ENCODE assay signal across 8 cellular contexts in the genomic region with DNA sequence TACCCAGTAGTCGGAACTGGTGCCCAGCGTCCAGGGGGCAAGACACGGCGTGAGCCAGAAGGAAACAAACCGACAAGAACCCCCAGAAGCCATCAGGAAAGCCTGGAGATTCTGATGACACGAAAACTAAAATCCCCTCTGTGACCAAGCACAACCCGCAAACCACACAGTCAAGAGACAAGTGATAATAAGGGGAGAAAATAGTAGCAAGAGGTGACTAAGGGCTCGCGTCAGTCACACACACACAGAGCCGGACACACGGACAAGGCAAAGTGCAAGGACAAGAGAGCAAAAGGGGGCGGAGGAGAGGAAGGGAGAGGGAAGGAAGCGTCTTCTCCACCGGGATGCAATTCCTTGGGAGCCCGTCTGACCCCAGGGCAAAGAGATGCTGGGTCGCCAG. TPM values are rescaled to one million over a fixed set of nuclear protein-coding genes. Genes with fewer than 3 reads are reported as not detected.
DNase-seq lines count a peak whose midpoint lies in the region; ATAC-seq, FAIRE-seq and TF ChIP-seq lines count a peak whose summit lies in the region.
"Not testable (repeated sequence)": the region's sequence is repeated elsewhere in the genome, so short reads cannot be mapped to it uniquely, and the experiment has no call there.

No MANE protein-coding gene starts in this region.

- H3K9me3 Mint-ChIP-seq in activated T-helper 17 cell treated with anti-CD3 and anti-CD28 coated beads, Interleukin-2, amount 50 U/mL, for 72 hours = not testable (repeated sequence)

- FAIRE-seq in GM18507 (lab: Jason Lieb, UNC) = peak; percentile 98

- not testable (repeated sequence) for H3K27me3 ChIP-seq in lower lobe of right lung (ENCODE audit: low read depth)

- H3K27ac Mint-ChIP-seq in activated T-helper 17 cell treated with anti-CD3 and anti-CD28 coated beads, Interleukin-2, amount 50 U/mL, for 72 hours = not testable (repeated sequence)

- not testable (repeated sequence) for H3K36me3 Mint-ChIP-seq in activated T-helper 17 cell treated with anti-CD3 and anti-CD28 coated beads, Interleukin-2, amount 50 U/mL, for 72 hours (ENCODE audit: low read depth)

- H3K36me3 ChIP-seq in lower lobe of right lung = not testable (repeated sequence)

- not testable (repeated sequence) for H3K27me3 Mint-ChIP-seq in activated T-helper 17 cell treated with anti-CD3 and anti-CD28 coated beads, Interleukin-2, amount 50 U/mL, for 72 hours

- H3K4me1 ChIP-seq in lower lobe of right lung = not testable (repeated sequence)

- H3K27ac ChIP-seq in lower lobe of right lung = not testable (repeated sequence)

- not testable (repeated sequence) for TF ChIP-seq CTCF in lower lobe of right lung (IDR thresholded peaks at IDR 0.05)

- H3K4me1 Mint-ChIP-seq in activated T-helper 17 cell treated with anti-CD3 and anti-CD28 coated beads, Interleukin-2, amount 50 U/mL, for 72 hours = not testable (repeated sequence)

- not testable (repeated sequence) for H3K4me3 Mint-ChIP-seq in activated T-helper 17 cell treated with anti-CD3 and anti-CD28 coated beads, Interleukin-2, amount 50 U/mL, for 72 hours

- DNase-seq in GM18507 (ENCODE audit: extremely low spot score, insufficient read length, low read depth); Right ventricle myocardium inferior (ENCODE audit: missing footprints); lower lobe of right lung; stimulated activated naive CD8-positive, alpha-beta T cell treated with anti-CD3 and anti-CD28 coated beads, Interleukin-15, Interleukin-2, amounts not matched to agents 100 U/mL and 50 U/mL, for 24 hours: not testable (repeated sequence)

- intact Hi-C loops in Right ventricle myocardium inferior (cut with DNase I) = loop anchor here (10.0 kb wide), 1 partner anchor 374 kb away; a partner anchor contains a TSS
- intact Hi-C loops in lower lobe of right lung (cut with DNase I) = not testable (repeated sequence)

- not testable (repeated sequence) for H3K4me3 ChIP-seq in lower lobe of right lung

- H3K9me3 ChIP-seq in lower lobe of right lung = not testable (repeated sequence)

- ATAC-seq in GM21447 (IDR thresholded peaks at IDR 0.05; ENCODE audit: unreplicated experiment) (peak; percentile 23), HG02798 (IDR thresholded peaks at IDR 0.05; ENCODE audit: poor library complexity, unreplicated experiment) (peak; percentile 19), SK-N-SH treated with all-trans-retinoic acid at 6 μM for 48 hours (peak; percentile 2), Right ventricle myocardium inferior (peak; percentile 0), lower lobe of right lung (peak; percentile 1 to 11)
- peak; percentile 44 for ATAC-seq in activated T-helper 17 cell treated with anti-CD3 and anti-CD28 coated beads, Interleukin-2, amount 50 U/mL, for 72 hours (replicated peaks)
- ATAC-seq in stimulated activated naive CD8-positive, alpha-beta T cell treated with anti-CD3 and anti-CD28 coated beads, Interleukin-15, Interleukin-2, amounts not matched to agents 100 U/mL and 50 U/mL, for 24 hours = peak; percentile 14

RNA-seq across cellular contexts. Expression of a gene that starts 9.5 kb away (rescaled TPM):
- total RNA-seq in activated T-helper 17 cell treated with anti-CD3 and anti-CD28 coated beads, Interleukin-2, amount 50 U/mL, for 72 hours = 1,000 to 10,000 TPM; 1,604 to 1,651 TPM
- total RNA-seq in Right ventricle myocardium inferior = 2,181 TPM
- 2,678 TPM for total RNA-seq in lower lobe of right lung

RNA-seq across cellular contexts. Expression of a gene that starts 9.6 kb away (rescaled TPM):
- 10 to 100 TPM; 86.5 to 87.5 TPM for total RNA-seq in activated T-helper 17 cell treated with anti-CD3 and anti-CD28 coated beads, Interleukin-2, amount 50 U/mL, for 72 hours
- total RNA-seq in Right ventricle myocardium inferior = 51.1 TPM
- total RNA-seq in lower lobe of right lung = 50.9 TPM

RNA-seq across cellular contexts. Expression of a gene that starts 14.2 kb away (rescaled TPM):
- total RNA-seq in activated T-helper 17 cell treated with anti-CD3 and anti-CD28 coated beads, Interleukin-2, amount 50 U/mL, for 72 hours = 1,000 to 10,000 TPM; 1,274 to 1,383 TPM
- total RNA-seq in Right ventricle myocardium inferior = 253 TPM
- total RNA-seq in lower lobe of right lung = 1,080 TPM

RNA-seq across cellular contexts. Expression of a gene that starts 20.4 kb away (rescaled TPM):
- 10 to 100 TPM; 13.9 to 16.7 TPM for total RNA-seq in activated T-helper 17 cell treated with anti-CD3 and anti-CD28 coated beads, Interleukin-2, amount 50 U/mL, for 72 hours
- total RNA-seq in Right ventricle myocardium inferior (52.3 TPM), lower lobe of right lung (36.1 TPM)

RNA-seq across cellular contexts. Expression of a gene that starts 22.7 kb away (rescaled TPM):
- total RNA-seq in activated T-helper 17 cell treated with anti-CD3 and anti-CD28 coated beads, Interleukin-2, amount 50 U/mL, for 72 hours = 10 to 100 TPM; 39.3 to 40.8 TPM
- 36.1 TPM for total RNA-seq in Right ventricle myocardium inferior
- total RNA-seq in lower lobe of right lung = 47.8 TPM
